ENCODE assay signal across 9 cellular contexts in the genomic region with DNA sequence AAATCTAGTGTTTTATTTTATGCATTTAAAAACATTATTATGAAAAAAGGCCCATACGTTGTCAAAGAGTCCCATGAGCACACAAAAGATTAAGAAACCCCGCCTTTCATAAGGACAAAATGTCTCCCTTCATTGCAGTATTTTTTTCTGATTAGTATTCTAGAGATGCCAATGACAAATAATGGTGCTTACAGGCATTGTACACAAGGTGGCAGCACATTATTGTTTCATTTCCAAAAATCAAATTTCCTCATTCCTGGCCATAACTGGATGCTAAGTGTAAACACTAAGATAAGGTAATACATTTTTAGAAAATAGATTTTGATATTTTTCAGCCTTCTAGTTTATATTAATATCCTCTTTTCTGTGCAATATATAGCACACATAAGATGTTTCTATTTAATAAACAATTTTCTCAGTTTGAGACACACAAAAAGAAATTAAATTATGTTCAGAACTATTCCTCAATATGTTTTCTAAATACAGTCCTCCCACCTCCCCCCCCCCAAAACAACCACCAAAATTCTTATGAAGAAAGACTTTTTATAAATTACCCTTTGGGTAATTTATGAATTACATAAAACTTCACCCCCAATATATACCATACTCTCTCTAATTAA. TPM values are rescaled to one million over a fixed set of nuclear protein-coding genes. Genes with fewer than 3 reads are reported as not detected.
A peak's percentile ranks its signal among the peaks of the same experiment; 100 is the strongest.
DNase-seq lines count a peak whose midpoint lies in the region; ATAC-seq, FAIRE-seq and TF ChIP-seq lines count a peak whose summit lies in the region.
"Had no signal": no experiment of that assay in that cellular context is flagged by ENCODE, and none has a peak within 500 bp of the region (broad histone marks: within the 10 kb centered on the region; RNA-seq: fewer than 3 reads in every experiment).

No MANE protein-coding gene starts in this region.

- peak; percentile 79 for FAIRE-seq in colon (lab: Jason Lieb, UNC)

- no peaks in the 10 kb centered on the region for H3K36me3 ChIP-seq in lung (ENCODE audit: control insufficient read depth in 2 of 2, insufficient read depth in 2 of 2, low read length in 2 of 2)
- H3K36me3 ChIP-seq in MG63 = no peaks in the 10 kb centered on the region

- no peaks in the 10 kb centered on the region for H3K36me3 Mint-ChIP-seq in activated CD8-positive, alpha-beta memory T cell treated with anti-CD3 and anti-CD28 coated beads, Interleukin-2, amount 10 ng/mL, durations not matched to agents 7 days and 5 days

- no peaks in the 10 kb centered on the region for H3K4me1 ChIP-seq in lung (ENCODE audit: control insufficient read depth in 2 of 2, insufficient read depth in 2 of 2, low read length in 2 of 2)

- H3K4me1 Mint-ChIP-seq in activated CD8-positive, alpha-beta memory T cell treated with anti-CD3 and anti-CD28 coated beads, Interleukin-2, amount 10 ng/mL, durations not matched to agents 7 days and 5 days = peaks cover 1% of the 10 kb centered on the region

- no peaks in the 10 kb centered on the region for H3K9me3 Mint-ChIP-seq in activated CD8-positive, alpha-beta memory T cell treated with anti-CD3 and anti-CD28 coated beads, Interleukin-2, amount 10 ng/mL, durations not matched to agents 7 days and 5 days (ENCODE audit: low read depth)
- H3K9me3 Mint-ChIP-seq: stimulated activated naive CD8-positive, alpha-beta T cell treated with anti-CD3 and anti-CD28 coated beads, Interleukin-15, Interleukin-2, amounts not matched to agents 100 ng/mL and 50 ng/mL, for 24 hours had no signal

- H3K4me3 Mint-ChIP-seq in activated CD8-positive, alpha-beta memory T cell treated with anti-CD3 and anti-CD28 coated beads, Interleukin-2, amount 10 ng/mL, durations not matched to agents 7 days and 5 days = no peak overlapping the region
- H3K4me3 Mint-ChIP-seq: stimulated activated naive CD8-positive, alpha-beta T cell treated with anti-CD3 and anti-CD28 coated beads, Interleukin-15, Interleukin-2, amounts not matched to agents 100 ng/mL and 50 ng/mL, for 24 hours had no signal

- H3K9me3 ChIP-seq in lung (ENCODE audit: control insufficient read depth in 2 of 2, insufficient read depth in 1 of 2, low read length in 1 of 2) (no peaks in the 10 kb centered on the region), MG63 (no peaks in the 10 kb centered on the region)

- no peak overlapping the region for H3K27ac ChIP-seq in lung (ENCODE audit: low read depth in 1 of 2, low read length in 1 of 2)

- H3K27ac Mint-ChIP-seq in activated CD8-positive, alpha-beta memory T cell treated with anti-CD3 and anti-CD28 coated beads, Interleukin-2, amount 10 ng/mL, durations not matched to agents 7 days and 5 days = no peak overlapping the region
- H3K27ac Mint-ChIP-seq: stimulated activated naive CD8-positive, alpha-beta T cell treated with anti-CD3 and anti-CD28 coated beads, Interleukin-15, Interleukin-2, amounts not matched to agents 100 ng/mL and 50 ng/mL, for 24 hours had no signal

- ATAC-seq in activated CD8-positive, alpha-beta memory T cell treated with anti-CD3 and anti-CD28 coated beads, Interleukin-2, amount 10 ng/mL, durations not matched to agents 7 days and 5 days = peak; percentile 53
- ATAC-seq in HG03025 (IDR thresholded peaks at IDR 0.05; ENCODE audit: low FRiP score, unreplicated experiment) (peak; percentile 53), lung (ENCODE audit: insufficient read depth, low FRiP score) (peak; percentile 81), esophagus mucosa (no peak)

- 2 to 12% methylated on average over 2 of the region's 2 CpGs for WGBS in lung, 2 donors

- peaks cover 8% of the 10 kb centered on the region for H3K27me3 Mint-ChIP-seq in activated CD8-positive, alpha-beta memory T cell treated with anti-CD3 and anti-CD28 coated beads, Interleukin-2, amount 10 ng/mL, durations not matched to agents 7 days and 5 days

- H3K27me3 ChIP-seq in lung (ENCODE audit: control insufficient read depth, insufficient read depth) = no peaks in the 10 kb centered on the region
- H3K27me3 ChIP-seq in MG63 = no peaks in the 10 kb centered on the region

- peak; percentile 58 for TF ChIP-seq CTCF in lung (IDR thresholded peaks at IDR 0.05; ENCODE audit: control extremely low read depth, extremely low read depth)

- H3K4me3 ChIP-seq in lung (no peak overlapping the region), MG63 (no peak overlapping the region)

- DNase-seq in activated CD8-positive, alpha-beta memory T cell treated with anti-CD3 and anti-CD28 coated beads, Interleukin-2, amount 10 ng/mL, durations not matched to agents 7 days and 5 days = no peak
- no peak for DNase-seq in activated CD8-positive, alpha-beta memory T cell treated with anti-CD3 and anti-CD28 coated beads, Interleukin-2, amount 50 U/mL, for 48 hours
- DNase-seq in NCI-H748 treated with DMSO at 0.1 percent for 48 hours (lab: John Stamatoyannopoulos, UW) = peak; percentile 22
- no peak for DNase-seq in lung (ENCODE audit: low spot score)
- DNase-seq in MG63 = no peak

- CTCF ChIA-PET in activated CD8-positive, alpha-beta memory T cell treated with anti-CD3 and anti-CD28 coated beads, Interleukin-2, amount 10 ng/mL, durations not matched to agents 7 days and 5 days (lab: Charles Lee) = interaction anchor here (0.6 to 2.0 kb wide), 9 partner anchors 13 to 301 kb away, joined by 3 to 5 read pairs (median 3); no protein-coding TSS in a partner anchor

RNA-seq across cellular contexts. Expression of gene TIGD2, which starts 47.7 kb away (rescaled TPM):
- 1 to 10 TPM; 3.7 to 4.6 TPM for total RNA-seq in activated CD8-positive, alpha-beta memory T cell treated with anti-CD3 and anti-CD28 coated beads, Interleukin-2, amount 10 ng/mL, durations not matched to agents 7 days and 5 days
- 1 to 10 TPM; 6.0 to 8.3 TPM for total RNA-seq in lung
- 1 to 10 TPM; 2.5 to 2.7 TPM for polyA plus RNA-seq in lung
- total RNA-seq in esophagus mucosa = 3.6 TPM
- total RNA-seq in MG63 (2014; rRNA removed; shearing (Covaris generic); ENCODE audit: low replicate concordance) = 2.8 and 5.8 TPM in 2 replicates
